ENCODE assay signal across 11 cellular contexts in genomic region chr3:127792664-127793292, GRCh38. TPM values are rescaled to one million over a fixed set of nuclear protein-coding genes. Genes with fewer than 3 reads are reported as not detected.
A peak's percentile ranks its signal among the peaks of the same experiment; 100 is the strongest.
DNase-seq lines count a peak whose midpoint lies in the region; ATAC-seq, FAIRE-seq and TF ChIP-seq lines count a peak whose summit lies in the region.
"Had no signal": no experiment of that assay in that cellular context is flagged by ENCODE, and none has a peak within 500 bp of the region (broad histone marks: within the 10 kb centered on the region; RNA-seq: fewer than 3 reads in every experiment).

No MANE protein-coding gene starts in this region.

- H3K9me3 ChIP-seq in astrocyte (ENCODE audit: insufficient read depth, low read depth, low read length) (no peaks in the 10 kb centered on the region), right atrium auricular region (no peaks in the 10 kb centered on the region), testis (no peaks in the 10 kb centered on the region)

- DNase-seq in HCEC 1CT (peak; percentile 93), astrocyte (ENCODE audit: low read depth) (peak; percentile 87), right atrium auricular region (ENCODE audit: low spot score) (peak; percentile 80), testis (peak; percentile 32)
- no peak for DNase-seq in activated CD8-positive, alpha-beta T cell treated with anti-CD3 and anti-CD28 coated beads, Interleukin-2, amount 10 ng/mL, durations not matched to agents 7 days and 5 days
- DNase-seq in activated CD4-positive, alpha-beta T cell treated with anti-CD3 and anti-CD28 coated beads, Interleukin-2, amount 50 U/mL, for 48 hours: no peak
- DNase-seq: NCI-H1930 had no signal

- TF ChIP-seq POLR2A in testis (IDR thresholded peaks at IDR 0.05): no peak

- POLR2A ChIA-PET in activated CD8-positive, alpha-beta T cell treated with anti-CD3 and anti-CD28 coated beads, Interleukin-2, amount 10 ng/mL, durations not matched to agents 7 days and 5 days (lab: Charles Lee): no interaction called here

- no peaks in the 10 kb centered on the region for H4K20me1 ChIP-seq in astrocyte (ENCODE audit: insufficient read depth, low read length)

- FAIRE-seq in astrocyte (lab: Jason Lieb, UNC): peak; percentile 69
- FAIRE-seq: GM12878, TTC549 had no signal

- no peaks in the 10 kb centered on the region for H3K27me3 ChIP-seq in astrocyte (ENCODE audit: insufficient read depth, low read length)
- no peaks in the 10 kb centered on the region for H3K27me3 ChIP-seq in right atrium auricular region
- H3K27me3 ChIP-seq in testis: no peaks in the 10 kb centered on the region

- H3K27ac ChIP-seq in astrocyte (ENCODE audit: low read depth, low read length) (peak overlapping the region; percentile 75), right atrium auricular region (peak overlapping the region in 1 of 2 donors; percentile 20), testis (no peak overlapping the region)

- no peaks in the 10 kb centered on the region for H3K79me2 ChIP-seq in astrocyte (ENCODE audit: insufficient read depth, low read length)

- peaks cover 8% of the 10 kb centered on the region for H3K36me3 Mint-ChIP-seq in astrocyte (ENCODE audit: low read depth, unreplicated experiment)
- H3K36me3 Mint-ChIP-seq in activated CD8-positive, alpha-beta T cell treated with anti-CD3 and anti-CD28 coated beads, Interleukin-2, amount 10 ng/mL, durations not matched to agents 7 days and 5 days (ENCODE audit: low read depth): no peaks in the 10 kb centered on the region

- peak overlapping the region; percentile 55 for H3K27ac Mint-ChIP-seq in astrocyte (ENCODE audit: unreplicated experiment)
- no peak overlapping the region for H3K27ac Mint-ChIP-seq in activated CD8-positive, alpha-beta T cell treated with anti-CD3 and anti-CD28 coated beads, Interleukin-2, amount 10 ng/mL, durations not matched to agents 7 days and 5 days

- H3K4me1 ChIP-seq in astrocyte (ENCODE audit: insufficient read depth, low read length): peaks cover 35% of the 10 kb centered on the region
- peaks cover 0 to 46% of the 10 kb centered on the region in 2 donors for H3K4me1 ChIP-seq in right atrium auricular region
- H3K4me1 ChIP-seq in testis: peaks cover 26% of the 10 kb centered on the region

- peak overlapping the region; percentile 26 for H3K4me2 ChIP-seq in astrocyte (ENCODE audit: low read length)

- no peak overlapping the region for H3K4me3 Mint-ChIP-seq in astrocyte (ENCODE audit: unreplicated experiment)
- H3K4me3 Mint-ChIP-seq in activated CD8-positive, alpha-beta T cell treated with anti-CD3 and anti-CD28 coated beads, Interleukin-2, amount 10 ng/mL, durations not matched to agents 7 days and 5 days: no peak overlapping the region

- CTCF ChIA-PET in activated CD8-positive, alpha-beta T cell treated with anti-CD3 and anti-CD28 coated beads, Interleukin-2, amount 10 ng/mL, durations not matched to agents 7 days and 5 days (lab: Charles Lee): interaction anchor here (1.0 kb wide), 1 partner anchor 38 kb away, joined by 3 read pairs; no protein-coding TSS in a partner anchor

- no peak overlapping the region for H2AFZ ChIP-seq in astrocyte (ENCODE audit: low read depth, low read length)

- H3K27me3 Mint-ChIP-seq in astrocyte (ENCODE audit: low read depth, unreplicated experiment): no peaks in the 10 kb centered on the region
- H3K27me3 Mint-ChIP-seq in activated CD8-positive, alpha-beta T cell treated with anti-CD3 and anti-CD28 coated beads, Interleukin-2, amount 10 ng/mL, durations not matched to agents 7 days and 5 days (ENCODE audit: low read depth): peaks cover 19% of the 10 kb centered on the region

- WGBS in testis, 2 donors: 61 to 65% methylated on average over 9 to 11 of the region's 11 CpGs

- H3K4me3 ChIP-seq in astrocyte (ENCODE audit: insufficient read depth, low read depth, low read length) (no peak overlapping the region), right atrium auricular region (no peak overlapping the region), testis (no peak overlapping the region)
- H3K4me3 ChIP-seq: GM12878 had no signal

- H3K9me3 Mint-ChIP-seq in astrocyte (ENCODE audit: unreplicated experiment): no peaks in the 10 kb centered on the region
- H3K9me3 Mint-ChIP-seq in activated CD8-positive, alpha-beta T cell treated with anti-CD3 and anti-CD28 coated beads, Interleukin-2, amount 10 ng/mL, durations not matched to agents 7 days and 5 days (ENCODE audit: insufficient read depth): no peaks in the 10 kb centered on the region

- no peak for ATAC-seq in GM21619 (IDR thresholded peaks at IDR 0.05; ENCODE audit: unreplicated experiment)
- ATAC-seq in GM21367 (IDR thresholded peaks at IDR 0.05; ENCODE audit: unreplicated experiment): no peak
- no peak for ATAC-seq in activated CD8-positive, alpha-beta T cell treated with anti-CD3 and anti-CD28 coated beads, Interleukin-2, amount 10 ng/mL, durations not matched to agents 7 days and 5 days
- ATAC-seq: GM12878 had no signal

- H3K9ac ChIP-seq in astrocyte (ENCODE audit: low read length): peak overlapping the region; percentile 25

- peaks cover 35% of the 10 kb centered on the region for H3K4me1 Mint-ChIP-seq in astrocyte (ENCODE audit: low read depth, unreplicated experiment)
- H3K4me1 Mint-ChIP-seq in activated CD8-positive, alpha-beta T cell treated with anti-CD3 and anti-CD28 coated beads, Interleukin-2, amount 10 ng/mL, durations not matched to agents 7 days and 5 days (ENCODE audit: low read depth): peaks cover 11% of the 10 kb centered on the region

- H3K36me3 ChIP-seq in astrocyte (ENCODE audit: insufficient read depth, low read length): no peaks in the 10 kb centered on the region
- no peaks in the 10 kb centered on the region for H3K36me3 ChIP-seq in right atrium auricular region
- no peaks in the 10 kb centered on the region for H3K36me3 ChIP-seq in testis (ENCODE audit: low read depth, missing control alignments)

- intact Hi-C loops in testis (cut with DNase I; ENCODE audit: low total_unique reads): no loop called here

- no peak for TF ChIP-seq CTCF in astrocyte (IDR thresholded peaks at IDR 0.05; ENCODE audit: insufficient read depth, low read depth, low read length)
- TF ChIP-seq CTCF in right atrium auricular region (IDR thresholded peaks at IDR 0.05): no peak
- TF ChIP-seq CTCF in testis (IDR thresholded peaks at IDR 0.05): no peak

RNA-seq across cellular contexts. Expression of gene MGLL, which starts 29.5 kb away (rescaled TPM):
- total RNA-seq in astrocyte (24.5 and 27.3 TPM in 2 replicates), right atrium auricular region (10 to 100 TPM; 36.3 to 46.4 TPM), testis (10 to 100 TPM; 18.3 to 19.2 TPM)
- 26.0 TPM for polyA plus RNA-seq in testis (ENCODE audit: insufficient read depth, low read depth, low replicate concordance)
- 1 to 10 TPM; 1.5 to 2.2 TPM for total RNA-seq in activated CD8-positive, alpha-beta T cell treated with anti-CD3 and anti-CD28 coated beads, Interleukin-2, amount 10 ng/mL, durations not matched to agents 7 days and 5 days

Comparison
In these comparisons a context has a peak if more than half of its experiments do, and no peak if none do; other contexts are left out.
1. DNase-seq: peak in HCEC 1CT (single experiment), astrocyte (single experiment), right atrium auricular region (single experiment) and testis (single experiment); none in activated CD8-positive, alpha-beta T cell treated with anti-CD3 and anti-CD28 coated beads, Interleukin-2, amount 10 ng/mL, durations not matched to agents 7 days and 5 days (single experiment) and activated CD4-positive, alpha-beta T cell treated with anti-CD3 and anti-CD28 coated beads, Interleukin-2, amount 50 U/mL, for 48 hours (0 of 2).